ENCODE assay signal across 10 cellular contexts in genomic region chr2:227414846-227415245, GRCh38.
A peak's percentile ranks its signal among the peaks of the same experiment; 100 is the strongest.
DNase-seq lines count a peak whose midpoint lies in the region; ATAC-seq and TF ChIP-seq lines count a peak whose summit lies in the region.
"Had no signal": no experiment of that assay in that cellular context is flagged by ENCODE, and none has a peak within 500 bp of the region (broad histone marks: within the 10 kb centered on the region; RNA-seq: fewer than 3 reads in every experiment).

No MANE protein-coding gene starts in this region.

- ATAC-seq in HG02678 (IDR thresholded peaks at IDR 0.05; ENCODE audit: unreplicated experiment), result no peak

- peak overlapping the region; percentile 86 for H3K27ac ChIP-seq in neutrophil

- peaks cover 70 to 75% of the 10 kb centered on the region in 2 experiments for H3K4me1 ChIP-seq in neutrophil (ENCODE audit: control insufficient read depth in 1 of 2, insufficient read depth in 1 of 2, low read depth in 1 of 2, low read length in 1 of 2)

- TF ChIP-seq CTCF in cardiac fibroblast (IDR thresholded peaks at IDR 0.05; ENCODE audit: low read depth, low read length), result no peak
- TF ChIP-seq CTCF in neutrophil (IDR thresholded peaks at IDR 0.05), result no peak

- H3K9me3 ChIP-seq in neutrophil, result no peaks in the 10 kb centered on the region
- H3K9me3 ChIP-seq: transverse colon had no signal

- no peak overlapping the region for H3K4me3 ChIP-seq in cardiac fibroblast (replicated peaks in 1 of 2; ENCODE audit: low read depth in 2 of 2, low read length in 2 of 2)
- H3K4me3 ChIP-seq in neutrophil (ENCODE audit: low read depth in 1 of 2, low read length in 1 of 2), result no peak overlapping the region
- H3K4me3 ChIP-seq: transverse colon had no signal

- no peaks in the 10 kb centered on the region for H3K27me3 ChIP-seq in neutrophil
- H3K27me3 ChIP-seq: transverse colon had no signal

- H3K36me3 ChIP-seq in neutrophil, result no peaks in the 10 kb centered on the region
- H3K36me3 ChIP-seq: transverse colon had no signal

- DNase-seq in GM04504 (ENCODE audit: low read depth) (peak; percentile 15), NCI-H226 (peak; percentile 91), cardiac fibroblast (ENCODE audit: low read depth in 2 of 2) (peak; percentile 82 to 83), SHP77 (lab: John Stamatoyannopoulos, UW) (no peak), NCI-H2171 treated with DMSO at 0.1 percent for 48 hours (lab: John Stamatoyannopoulos, UW) (no peak), NCI-H1417 (lab: John Stamatoyannopoulos, UW) (no peak)
- DNase-seq: NCI-H1048, transverse colon had no signal

Comparison
In these comparisons a context has a peak if more than half of its experiments do, and no peak if none do; other contexts are left out.
1. DNase-seq: peak in GM04504 (single experiment), NCI-H226 (single experiment) and cardiac fibroblast (2 of 2); none in SHP77 (0 of 2), NCI-H2171 treated with DMSO at 0.1 percent for 48 hours (single experiment) and NCI-H1417 (0 of 3).